ENCODE assay signal across 15 cellular contexts in genomic region chr3:53941945-53942344, GRCh38. TPM values are rescaled to one million over a fixed set of nuclear protein-coding genes. Genes with fewer than 3 reads are reported as not detected.
DNase-seq lines count a peak whose midpoint lies in the region; TF ChIP-seq lines count a peak whose summit lies in the region.
"Had no signal": no experiment of that assay in that cellular context is flagged by ENCODE, and none has a peak within 500 bp of the region (broad histone marks: within the 10 kb centered on the region; RNA-seq: fewer than 3 reads in every experiment).

No MANE protein-coding gene starts in this region.

- no peak overlapping the region for H3K27ac Mint-ChIP-seq in progenitor cell of endocrine pancreas
- no peak overlapping the region for H3K27ac Mint-ChIP-seq in osteocyte (ENCODE audit: unreplicated experiment)
- H3K27ac Mint-ChIP-seq: dendritic cell treated with granulocyte-macrophage colony-stimulating factor and Interleukin-4, amounts not matched to agents 40 ng/mL and 50 ng/mL, for 4 days; stimulated activated effector memory CD8-positive, alpha-beta T cell treated with anti-CD3 and anti-CD28 coated beads, Interleukin-12 subunit alpha, Interleukin-12 subunit beta, amount 100 ng/mL, for 72 hours had no signal

- H3K36me3 Mint-ChIP-seq in progenitor cell of endocrine pancreas (ENCODE audit: insufficient read depth) = peaks cover 2% of the 10 kb centered on the region
- no peaks in the 10 kb centered on the region for H3K36me3 Mint-ChIP-seq in osteocyte (ENCODE audit: unreplicated experiment)
- H3K36me3 Mint-ChIP-seq: stimulated activated effector memory CD8-positive, alpha-beta T cell treated with anti-CD3 and anti-CD28 coated beads, Interleukin-12 subunit alpha, Interleukin-12 subunit beta, amount 100 ng/mL, for 72 hours had no signal

- H3K4me3 ChIP-seq in cardiac fibroblast (replicated peaks in 1 of 2; ENCODE audit: low read depth in 2 of 2, low read length in 2 of 2) = no peak overlapping the region
- H3K4me3 ChIP-seq: adrenal gland had no signal

- H3K9me3 Mint-ChIP-seq in progenitor cell of endocrine pancreas (ENCODE audit: low read depth) = peaks cover 9% of the 10 kb centered on the region
- H3K9me3 Mint-ChIP-seq in osteocyte (ENCODE audit: unreplicated experiment) = peaks cover 14% of the 10 kb centered on the region

- peak; percentile 13 for DNase-seq in NCI-H2227 (lab: John Stamatoyannopoulos, UW; ENCODE audit: unreplicated experiment)
- no peak for DNase-seq in NCI-H2227 treated with DMSO at 0.1 percent for 48 hours (lab: John Stamatoyannopoulos, UW)
- DNase-seq in M059J (ENCODE audit: low read depth) = peak; percentile 24
- peak; percentile 13 to 66 for DNase-seq in cardiac fibroblast (ENCODE audit: low read depth in 2 of 2)
- DNase-seq in progenitor cell of endocrine pancreas (ENCODE audit: low spot score, unreplicated experiment) = no peak
- DNase-seq in stimulated activated naive CD4-positive, alpha-beta T cell (lab: John Stamatoyannopoulos, UW) = no peak
- no peak for DNase-seq in NCI-H774 (lab: John Stamatoyannopoulos, UW)
- no peak for DNase-seq in osteocyte (ENCODE audit: extremely low spot score, unreplicated experiment)
- DNase-seq: activated CD4-positive, alpha-beta T cell treated with anti-CD3 and anti-CD28 coated beads for 1 hour; activated T-cell treated with anti-CD3 and anti-CD28 coated beads, Interleukin-2, amount 50 U/mL, for 48 hours; adrenal gland; NK-92 treated with Interleukin-12 subunit alpha and Interleukin-12 subunit beta, amount 100 ng/mL, for 24 hours; stimulated activated CD4-positive, alpha-beta T cell treated with anti-CD3 and anti-CD28 coated beads, Interleukin-2, amount 100 ng/mL, for 48 hours had no signal

- no peak for TF ChIP-seq CTCF in cardiac fibroblast (IDR thresholded peaks at IDR 0.05; ENCODE audit: low read depth, low read length)
- peak; percentile 23 for TF ChIP-seq CTCF in progenitor cell of endocrine pancreas (IDR thresholded peaks at IDR 0.05; ENCODE audit: unreplicated experiment)
- no peak for TF ChIP-seq CTCF in osteocyte (IDR thresholded peaks at IDR 0.05)

- no peaks in the 10 kb centered on the region for H3K4me1 Mint-ChIP-seq in progenitor cell of endocrine pancreas (ENCODE audit: low read depth)
- peaks cover 4% of the 10 kb centered on the region for H3K4me1 Mint-ChIP-seq in osteocyte (ENCODE audit: unreplicated experiment)
- H3K4me1 Mint-ChIP-seq: stimulated activated effector memory CD8-positive, alpha-beta T cell treated with anti-CD3 and anti-CD28 coated beads, Interleukin-12 subunit alpha, Interleukin-12 subunit beta, amount 100 ng/mL, for 72 hours had no signal

- H3K27me3 Mint-ChIP-seq in progenitor cell of endocrine pancreas (peaks cover 32% of the 10 kb centered on the region), osteocyte (ENCODE audit: unreplicated experiment) (no peaks in the 10 kb centered on the region)

- H3K4me3 Mint-ChIP-seq in progenitor cell of endocrine pancreas (ENCODE audit: low read depth) = no peak overlapping the region
- H3K4me3 Mint-ChIP-seq in osteocyte (ENCODE audit: unreplicated experiment) = no peak overlapping the region
- H3K4me3 Mint-ChIP-seq: dendritic cell treated with granulocyte-macrophage colony-stimulating factor and Interleukin-4, amounts not matched to agents 40 ng/mL and 50 ng/mL, for 4 days; stimulated activated effector memory CD8-positive, alpha-beta T cell treated with anti-CD3 and anti-CD28 coated beads, Interleukin-12 subunit alpha, Interleukin-12 subunit beta, amount 100 ng/mL, for 72 hours had no signal

RNA-seq across cellular contexts. Expression of gene SELENOK, which starts 50.3 kb away (rescaled TPM):
- 56.1 and 67.0 TPM in 2 replicates for total RNA-seq in M059J (2014; rRNA removed; shearing (Covaris generic))
- total RNA-seq in progenitor cell of endocrine pancreas = 40.2 and 44.2 TPM in 2 replicates
- total RNA-seq in osteocyte = 31.6 and 32.8 TPM in 2 replicates

RNA-seq across cellular contexts. Expression of gene ACTR8, which starts 60.0 kb away (rescaled TPM):
- total RNA-seq in M059J (2014; rRNA removed; shearing (Covaris generic)) = 14.3 and 16.0 TPM in 2 replicates
- 55.1 and 60.8 TPM in 2 replicates for total RNA-seq in progenitor cell of endocrine pancreas
- total RNA-seq in osteocyte = 40.0 and 51.9 TPM in 2 replicates

Comparison
In these comparisons a context has a peak if more than half of its experiments do, and no peak if none do; other contexts are left out.
1. DNase-seq: peak in NCI-H2227 (single experiment), M059J (single experiment) and cardiac fibroblast (2 of 2); none in NCI-H2227 treated with DMSO at 0.1 percent for 48 hours (single experiment), progenitor cell of endocrine pancreas (single experiment), stimulated activated naive CD4-positive, alpha-beta T cell (0 of 6), NCI-H774 (single experiment) and osteocyte (single experiment).